8 cellular contexts compared by ENCODE assay signal in the genomic region with DNA sequence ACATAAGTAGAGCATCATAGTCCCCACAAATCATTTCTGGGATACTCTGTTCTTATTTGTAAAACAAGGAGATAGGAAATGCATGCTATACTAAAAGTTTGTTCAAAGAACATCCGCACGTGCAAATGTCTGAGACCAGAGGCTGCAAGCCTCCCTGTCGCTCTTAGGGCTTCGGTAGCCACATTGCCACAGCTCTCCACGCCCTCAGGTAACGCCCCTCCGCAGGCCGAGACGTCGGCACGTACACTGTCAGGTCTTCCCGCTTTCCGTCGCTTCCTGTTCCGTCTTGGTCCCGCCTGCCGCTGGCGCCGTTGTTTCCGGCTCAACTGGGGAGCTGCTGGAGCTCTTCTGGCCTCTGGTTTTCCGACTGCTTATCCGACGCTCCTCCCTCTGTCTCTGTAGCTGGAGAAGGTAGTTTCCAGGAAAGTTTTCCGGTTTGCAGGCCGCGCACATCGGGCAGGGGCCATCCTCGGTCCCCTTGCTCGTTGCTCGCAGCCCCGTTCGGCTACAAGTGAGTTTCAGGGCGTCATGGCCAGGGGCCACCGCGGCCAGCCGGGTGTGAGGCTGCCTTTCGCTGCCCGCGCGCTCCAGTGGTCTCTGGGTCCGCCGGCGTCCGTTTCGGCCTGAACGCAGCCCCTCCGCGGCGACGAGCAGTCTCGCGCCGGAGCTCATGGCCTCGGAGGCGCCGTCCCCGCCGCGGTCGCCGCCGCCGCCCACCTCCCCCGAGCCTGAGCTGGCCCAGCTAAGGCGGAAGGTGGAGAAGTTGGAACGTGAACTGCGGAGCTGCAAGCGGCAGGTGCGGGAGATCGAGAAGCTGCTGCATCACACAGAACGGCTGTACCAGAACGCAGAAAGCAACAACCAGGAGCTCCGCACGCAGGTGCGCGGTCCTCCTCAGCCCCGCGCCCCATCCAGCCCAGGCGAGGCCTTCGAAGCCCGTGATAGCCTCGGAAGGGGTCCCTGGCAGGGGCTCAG. TPM values are rescaled to one million over a fixed set of nuclear protein-coding genes. Genes with fewer than 3 reads are reported as not detected.
DNase-seq lines count a peak whose midpoint lies in the region; ATAC-seq and TF ChIP-seq lines count a peak whose summit lies in the region.

A gene with protein sequence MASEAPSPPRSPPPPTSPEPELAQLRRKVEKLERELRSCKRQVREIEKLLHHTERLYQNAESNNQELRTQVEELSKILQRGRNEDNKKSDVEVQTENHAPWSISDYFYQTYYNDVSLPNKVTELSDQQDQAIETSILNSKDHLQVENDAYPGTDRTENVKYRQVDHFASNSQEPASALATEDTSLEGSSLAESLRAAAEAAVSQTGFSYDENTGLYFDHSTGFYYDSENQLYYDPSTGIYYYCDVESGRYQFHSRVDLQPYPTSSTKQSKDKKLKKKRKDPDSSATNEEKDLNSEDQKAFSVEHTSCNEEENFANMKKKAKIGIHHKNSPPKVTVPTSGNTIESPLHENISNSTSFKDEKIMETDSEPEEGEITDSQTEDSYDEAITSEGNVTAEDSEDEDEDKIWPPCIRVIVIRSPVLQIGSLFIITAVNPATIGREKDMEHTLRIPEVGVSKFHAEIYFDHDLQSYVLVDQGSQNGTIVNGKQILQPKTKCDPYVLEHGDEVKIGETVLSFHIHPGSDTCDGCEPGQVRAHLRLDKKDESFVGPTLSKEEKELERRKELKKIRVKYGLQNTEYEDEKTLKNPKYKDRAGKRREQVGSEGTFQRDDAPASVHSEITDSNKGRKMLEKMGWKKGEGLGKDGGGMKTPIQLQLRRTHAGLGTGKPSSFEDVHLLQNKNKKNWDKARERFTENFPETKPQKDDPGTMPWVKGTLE (plus strand): TSS at position 308 of the 975 bp plus-strand sequence. CDS start 363 bp downstream, at position 671.

- peak; percentile 98 for ATAC-seq in GM21576 (IDR thresholded peaks at IDR 0.05; ENCODE audit: unreplicated experiment)

- H3K36me3 ChIP-seq in PC-9 (ENCODE audit: low read depth): no peaks in the 10 kb centered on the region

- intact Hi-C loops in PC-9 (cut with micrococcal nuclease; ENCODE audit: unreplicated experiment): no loop called here

- CTCF ChIA-PET in PC-9 (lab: Charles Lee): interaction anchor here (1.1 kb wide), 1 partner anchor 428 kb away, joined by 4 read pairs; no protein-coding TSS in a partner anchor

- H3K4me1 ChIP-seq in PC-9 (replicated peaks; ENCODE audit: insufficient read depth): peaks cover 15% of the 10 kb centered on the region

- H3K27ac Mint-ChIP-seq in activated T-cell treated with anti-CD3 and anti-CD28 coated beads, Interleukin-2, amount 50 U/mL, for 24 hours: peak within 1 kb of the TSS; percentile 96

- TSS peak; percentile 74 for BruUV-seq in PC-9 (replicated peaks; lab: Mats Ljungman, UMichigan)

- no peaks in the 10 kb centered on the region for H3K27me3 Mint-ChIP-seq in activated T-cell treated with anti-CD3 and anti-CD28 coated beads, Interleukin-2, amount 50 U/mL, for 24 hours

- POLR2A ChIA-PET in PC-9 (lab: Charles Lee; ENCODE audit: unreplicated experiment): interaction anchor here (0.5 to 0.6 kb wide), 3 partner anchors 212 to 1877 kb away, joined by 3 to 5 read pairs (median 4); a partner anchor contains a TSS

- H3K4me3 ChIP-seq in PC-9 (peak within 1 kb of the TSS; percentile 98), epithelial cell of proximal tubule (ENCODE audit: low read depth, low read length) (peak within 1 kb of the TSS; percentile 84)

- peak within 1 kb of the TSS; percentile 99 for H2AFZ ChIP-seq in PC-9

- H3F3A ChIP-seq in PC-9 (ENCODE audit: insufficient read depth, low read depth): peaks cover 15% of the 10 kb centered on the region; the same call in 1 of the 2 replicates

- no peaks in the 10 kb centered on the region for H3K27me3 ChIP-seq in PC-9 (ENCODE audit: insufficient read depth, low read depth)

- H3K79me2 ChIP-seq in PC-9 (ENCODE audit: low read depth): peaks cover 21% of the 10 kb centered on the region

- TF ChIP-seq RAD21 in Ishikawa (IDR thresholded peaks at IDR 0.05; ENCODE audit: low read depth): no peak

- TF ChIP-seq CTCF in PC-9 (conservative IDR thresholded peaks at IDR 0.05) (no peak), epithelial cell of proximal tubule (conservative IDR thresholded peaks at IDR 0.05; ENCODE audit: low read depth, low read length) (no peak)

- peaks cover 61% of the 10 kb centered on the region for H3K36me3 Mint-ChIP-seq in activated T-cell treated with anti-CD3 and anti-CD28 coated beads, Interleukin-2, amount 50 U/mL, for 24 hours (ENCODE audit: low read depth)

- H4K20me1 ChIP-seq in PC-9 (ENCODE audit: insufficient read depth): no peaks in the 10 kb centered on the region

- peaks cover 3% of the 10 kb centered on the region; the same call in 1 of the 2 replicates for H3K9me3 ChIP-seq in PC-9 (ENCODE audit: insufficient read depth, low read depth)

- H3K27ac ChIP-seq in PC-9: peak within 1 kb of the TSS; percentile 74

- H3K4me3 Mint-ChIP-seq in activated T-cell treated with anti-CD3 and anti-CD28 coated beads, Interleukin-2, amount 50 U/mL, for 24 hours: peak within 1 kb of the TSS; percentile 96

- peaks cover 14% of the 10 kb centered on the region for H3K9me3 Mint-ChIP-seq in activated T-cell treated with anti-CD3 and anti-CD28 coated beads, Interleukin-2, amount 50 U/mL, for 24 hours

- H3K9me2 ChIP-seq in PC-9 (ENCODE audit: insufficient read depth): no peaks in the 10 kb centered on the region

- peak within 1 kb of the TSS; percentile 99 for H3K4me2 ChIP-seq in PC-9

- H3K4me1 Mint-ChIP-seq in activated T-cell treated with anti-CD3 and anti-CD28 coated beads, Interleukin-2, amount 50 U/mL, for 24 hours (ENCODE audit: low read depth): peaks cover 45% of the 10 kb centered on the region

- peak; percentile 94 for DNase-seq in DMS114 treated with DMSO at 0.1 percent for 48 hours (lab: John Stamatoyannopoulos, UW; ENCODE audit: unreplicated experiment)
- DNase-seq in PC-9: peak; percentile 85 to 90
- DNase-seq in activated T-cell treated with anti-CD3 and anti-CD28 coated beads, Interleukin-2, amount 50 U/mL, for 24 hours: peak; percentile 91
- peak; percentile 59 for DNase-seq in epithelial cell of proximal tubule (ENCODE audit: low read depth)
- peak; percentile 94 for DNase-seq in mucosa of gallbladder (ENCODE audit: low spot score)
- DNase-seq in stimulated activated CD8-positive, alpha-beta memory T cell treated with anti-CD3 and anti-CD28 coated beads, Interleukin-4, amount 100 ng/mL, for 4 hours (ENCODE audit: low read depth in 2 of 2, low spot score in 1 of 2): peak; percentile 69 to 76

- no peak for TF ChIP-seq EP300 in Ishikawa (IDR thresholded peaks at IDR 0.05; ENCODE audit: borderline replicate concordance)

TF ChIP-seq in Ishikawa, 13 proteins besides CTCF, POLR2A, EP300 and RAD21:
- peak; percentile 94 for TF ChIP-seq TAF1 (IDR thresholded peaks at IDR 0.05; ENCODE audit: low read depth)
- peak; percentile 54; the same call in 1 of the 2 replicates for TF ChIP-seq TCF12 (IDR thresholded peaks at IDR 0.05; ENCODE audit: low read depth)
- peak; percentile 59 for TF ChIP-seq CREB1 (IDR thresholded peaks at IDR 0.05; ENCODE audit: low read depth)
- 0 out of 2 replicates have a peak, but pooled peaks have one; percentile 14 for TF ChIP-seq FOXM1 (IDR thresholded peaks at IDR 0.05; ENCODE audit: borderline replicate concordance, low read depth)
- TF ChIP-seq YY1 (IDR thresholded peaks at IDR 0.05; ENCODE audit: low read depth): peak; percentile 81
- TF ChIP-seq ZBTB7A (IDR thresholded peaks at IDR 0.05; ENCODE audit: low read depth): 0 out of 2 replicates have a peak, but pooled peaks have one; percentile 19
- no peak for TF ChIP-seq NFIC (IDR thresholded peaks at IDR 0.05)
- TF ChIP-seq, protein P1, sequence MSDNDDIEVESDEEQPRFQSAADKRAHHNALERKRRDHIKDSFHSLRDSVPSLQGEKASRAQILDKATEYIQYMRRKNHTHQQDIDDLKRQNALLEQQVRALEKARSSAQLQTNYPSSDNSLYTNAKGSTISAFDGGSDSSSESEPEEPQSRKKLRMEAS (IDR thresholded peaks at IDR 0.05): peak; percentile 98
- no peak for TF ChIP-seq EGR1 (IDR thresholded peaks at IDR 0.05)
- TF ChIP-seq TEAD4 (IDR thresholded peaks at IDR 0.05): peak; percentile 39; the same call in 1 of the 2 replicates

RNA-seq across cellular contexts. Expression of the gene that starts here (rescaled TPM):
- total RNA-seq in PC-9 (2021) (15.4 and 19.4 TPM in 2 replicates), epithelial cell of proximal tubule (14.8 and 24.0 TPM in 2 replicates), mucosa of gallbladder (23.4 TPM)

Comparison
In these comparisons a context has a peak if more than half of its experiments do, and no peak if none do; other contexts are left out.
1. Peak in every context shown above with its lines: DNase-seq, ATAC-seq, H3K4me3 ChIP-seq and H3K27ac ChIP-seq.